In genomic region chr19:44653977-44654784, GRCh38 we compare ENCODE assay signal across 8 cellular contexts. TPM values are rescaled to one million over a fixed set of nuclear protein-coding genes. Genes with fewer than 3 reads are reported as not detected.
DNase-seq lines count a peak whose midpoint lies in the region; ATAC-seq and TF ChIP-seq lines count a peak whose summit lies in the region.

No MANE protein-coding gene starts in this region.

- H3K9me3 ChIP-seq in RWPE2 (ENCODE audit: severe bottlenecking) (no peaks in the 10 kb centered on the region), heart right ventricle (no peaks in the 10 kb centered on the region), smooth muscle cell (replicated peaks; ENCODE audit: low read depth) (no peaks in the 10 kb centered on the region)

- intact Hi-C loops in heart right ventricle (cut with DNase I), result loop anchor here in 3 of 10 donors (5.0 kb wide), 3 partner anchors 42 to 82 kb away; partner anchors contain the start of gene IGSF23 (in 1 of the 3)

- H4K20me1 ChIP-seq in smooth muscle cell (ENCODE audit: low read depth), result peaks cover under 1% of the 10 kb centered on the region

- 56 to 58% methylated on average over 16 of the region's 16 CpGs for WGBS in heart right ventricle, 2 donors
- WGBS in smooth muscle cell (ENCODE audit: low lambda C conversion rate), result 85% methylated on average over 15 of the region's 16 CpGs

- no peak overlapping the region for H3K4me2 ChIP-seq in smooth muscle cell

- H3K4me1 ChIP-seq in RWPE2 (ENCODE audit: insufficient read depth, poor library complexity, severe bottlenecking) (no peaks in the 10 kb centered on the region), heart right ventricle (peaks cover 0 to 27% (median 8%) of the 10 kb centered on the region in 9 donors), smooth muscle cell (ENCODE audit: low read depth) (no peaks in the 10 kb centered on the region)

- H3K27me3 ChIP-seq in RWPE2 (ENCODE audit: insufficient read depth, poor library complexity, severe bottlenecking) (no peaks in the 10 kb centered on the region), heart right ventricle (no peaks in the 10 kb centered on the region), smooth muscle cell (ENCODE audit: low read depth) (no peaks in the 10 kb centered on the region)

- no peak overlapping the region for H3K27ac ChIP-seq in RWPE2 (ENCODE audit: poor library complexity, severe bottlenecking)
- H3K27ac ChIP-seq in heart right ventricle, result no peak overlapping the region
- H3K27ac ChIP-seq in smooth muscle cell (ENCODE audit: low read depth), result no peak overlapping the region

- ATAC-seq in HG02943 (IDR thresholded peaks at IDR 0.05; ENCODE audit: low read depth, unreplicated experiment), result peak; percentile 87
- peak; percentile 60 for ATAC-seq in RWPE2 (ENCODE audit: low read depth)
- ATAC-seq in heart right ventricle, result peak; percentile 59 to 84 (median 74)

- TF ChIP-seq CTCF in RWPE2 (IDR thresholded peaks at IDR 0.05; ENCODE audit: poor library complexity, severe bottlenecking) (peak; percentile 43), heart right ventricle (IDR thresholded peaks at IDR 0.05) (peak; percentile 39 to 77 (median 68)), smooth muscle cell (IDR thresholded peaks at IDR 0.05; ENCODE audit: borderline replicate concordance, insufficient read depth, poor library complexity, severe bottlenecking) (peak; percentile 24)

- H2AFZ ChIP-seq in smooth muscle cell (ENCODE audit: low read depth), result no peak overlapping the region

- H3F3A ChIP-seq in smooth muscle cell (ENCODE audit: low read depth), result no peaks in the 10 kb centered on the region

- H3K4me3 ChIP-seq in RWPE2 (ENCODE audit: severe bottlenecking), result no peak overlapping the region
- H3K4me3 ChIP-seq in heart right ventricle, result no peak overlapping the region
- H3K4me3 ChIP-seq in smooth muscle cell, result no peak overlapping the region

- H3K9ac ChIP-seq in smooth muscle cell (ENCODE audit: low read depth), result no peak overlapping the region

- H3K36me3 ChIP-seq in RWPE2 (ENCODE audit: low read depth) (peaks cover 98% of the 10 kb centered on the region), heart right ventricle (peaks cover 0 to 93% (median 49%) of the 10 kb centered on the region in 9 donors), smooth muscle cell (ENCODE audit: low read depth) (peaks cover 10% of the 10 kb centered on the region)

- DNase-seq in DMS53 (lab: John Stamatoyannopoulos, UW) (peak; percentile 67), DMS53 treated with DMSO at 0.1 percent for 48 hours (lab: John Stamatoyannopoulos, UW; ENCODE audit: unreplicated experiment) (no peak), RWPE2 (ENCODE audit: low spot score) (no peak), heart right ventricle (peak; percentile 71 to 72), smooth muscle cell (lab: John Stamatoyannopoulos, UW; ENCODE audit: unreplicated experiment) (no peak), NCI-H774 (lab: John Stamatoyannopoulos, UW) (no peak)
- DNase-seq in activated naive CD4-positive, alpha-beta T cell treated with Interleukin-2 at 50 U/mL for 16 hours, result peak; percentile 67

- H3K79me2 ChIP-seq in smooth muscle cell (ENCODE audit: low read depth), result no peaks in the 10 kb centered on the region

RNA-seq across cellular contexts. Expression of gene PVR, which starts 10.5 kb away (rescaled TPM):
- total RNA-seq in heart right ventricle (100 to 1,000 TPM in 1 of 10 donors, 10 to 100 TPM in 9; 38.3 to 108 (median 41.8) TPM), smooth muscle cell (23.5 and 25.4 TPM in 2 replicates)
- polyA plus RNA-seq in heart right ventricle (10 to 100 TPM; 47.3 to 74.8 TPM), smooth muscle cell (28.5 and 35.0 TPM in 2 replicates)

RNA-seq across cellular contexts. Expression of gene CEACAM19, which starts 17.1 kb away (rescaled TPM):
- 10 to 100 TPM in 1 of 10 donors, 1 to 10 TPM in 9; 3.3 to 10.7 (median 5.1) TPM for total RNA-seq in heart right ventricle
- polyA plus RNA-seq in heart right ventricle, result 10 to 100 TPM in 1 of 2 donors, 1 to 10 TPM in 1; 5.2 to 36.8 TPM
- 0.81 and 1.5 TPM in 2 replicates for total RNA-seq in smooth muscle cell
- polyA plus RNA-seq in smooth muscle cell, result 0.88 and 2.4 TPM in 2 replicates

RNA-seq across cellular contexts. Expression of gene IGSF23, which starts 40.8 kb away (rescaled TPM):
- total RNA-seq in heart right ventricle, result not detected
- under 1 TPM in 1 of 2 donors, not detected in 1; 0.86 TPM for polyA plus RNA-seq in heart right ventricle
- not detected in 2 replicates for total RNA-seq in smooth muscle cell
- polyA plus RNA-seq in smooth muscle cell, result not detected in 2 replicates

RNA-seq across cellular contexts. Expression of gene CEACAM16, which starts 44.8 kb away (rescaled TPM):
- total RNA-seq in heart right ventricle (not detected), smooth muscle cell (not detected in 2 replicates)
- polyA plus RNA-seq in heart right ventricle (not detected), smooth muscle cell (not detected in 2 replicates)

Comparison
In these comparisons a context has a peak if more than half of its experiments do, and no peak if none do; other contexts are left out.
1. DNase-seq: peak in DMS53 (single experiment), activated naive CD4-positive, alpha-beta T cell treated with Interleukin-2 at 50 U/mL for 16 hours (single experiment) and heart right ventricle (2 of 2); none in DMS53 treated with DMSO at 0.1 percent for 48 hours (single experiment), RWPE2 (single experiment), smooth muscle cell (single experiment) and NCI-H774 (single experiment).
2. Peak in every context shown above with its lines, with median percentiles within 50 percentile points of each other: ATAC-seq and CTCF ChIP-seq.